32 cellular contexts compared by ENCODE assay signal in genomic region chr19:14670408-14670807, GRCh38. TPM values are rescaled to one million over a fixed set of nuclear protein-coding genes. Genes with fewer than 3 reads are reported as not detected.
"Had no signal": no experiment of that assay in that cellular context is flagged by ENCODE, and none has a peak within 500 bp of the region (broad histone marks: within the 10 kb centered on the region; RNA-seq: fewer than 3 reads in every experiment).

No MANE protein-coding gene starts in this region.

- H3K27ac ChIP-seq: colonic mucosa, epithelial cell of prostate, esophagus squamous epithelium, gastrocnemius medialis, left lung, lower lobe of right lung had no signal

- H3K9me3 ChIP-seq: colonic mucosa, lower lobe of right lung, mucosa of descending colon had no signal

- DNase-seq: colonic mucosa; cortex of kidney; effector CD8-positive, alpha-beta T cell; effector memory CD8-positive, alpha-beta T cell; endodermal cell; erythroblast; esophagus squamous epithelium; foreskin fibroblast; foreskin melanocyte; gastrocnemius medialis; glutamatergic neuron; head of caudate nucleus; heart right ventricle; hippocampal formation; left cardiac atrium; left lung; left ventricle myocardium superior; lower lobe of right lung; mesenchymal stem cell; mucosa of descending colon had no signal

- FAIRE-seq: endometrium, islet of Langerhans, keratinocyte had no signal

- H3K36me3 ChIP-seq: colonic mucosa, esophagus squamous epithelium, gastrocnemius medialis, heart right ventricle, left lung, lower lobe of right lung had no signal

- H3K4me3 ChIP-seq: colonic mucosa, esophagus squamous epithelium, gastrocnemius medialis, heart right ventricle, left lung, lower lobe of right lung, mucosa of descending colon had no signal

- H3K4me1 ChIP-seq: colonic mucosa, esophagus squamous epithelium, gastrocnemius medialis, lower lobe of right lung had no signal

- ATAC-seq: effector memory CD8-positive, alpha-beta T cell; esophagus mucosa; gastrocnemius medialis; heart right ventricle; left cardiac atrium; left lung; left ventricle myocardium superior; lower lobe of right lung; mucosa of descending colon had no signal

- H3K27me3 ChIP-seq: colonic mucosa had no signal

RNA-seq across cellular contexts. Expression of gene ADGRE3, which starts 4.2 kb away (rescaled TPM):
- total RNA-seq: dermis microvascular lymphatic vessel endothelial cell, endodermal cell, gastrocnemius medialis, glomerular endothelial cell, kidney epithelial cell, left ventricle myocardium superior, lower leg skin, lung microvascular endothelial cell, mesothelial cell of epicardium, myocyte had no signal
- polyA plus RNA-seq: keratinocyte had no signal
